ENCODE assay signal across 11 cellular contexts in genomic region chr1:15218287-15219279, GRCh38. TPM values are rescaled to one million over a fixed set of nuclear protein-coding genes. Genes with fewer than 3 reads are reported as not detected.
DNase-seq lines count a peak whose midpoint lies in the region; ATAC-seq, FAIRE-seq and TF ChIP-seq lines count a peak whose summit lies in the region.
"Had no signal": no experiment of that assay in that cellular context is flagged by ENCODE, and none has a peak within 500 bp of the region (broad histone marks: within the 10 kb centered on the region; RNA-seq: fewer than 3 reads in every experiment).

No MANE protein-coding gene starts in this region.

- H3K9me2 ChIP-seq in HCT116 (ENCODE audit: insufficient read depth), result no peaks in the 10 kb centered on the region
- no peaks in the 10 kb centered on the region for H3K9me2 ChIP-seq in PC-9 (ENCODE audit: insufficient read depth)

- peaks cover 25% of the 10 kb centered on the region; the same call in 1 of the 2 replicates for H3F3A ChIP-seq in PC-9 (ENCODE audit: insufficient read depth, low read depth)

- H3K4me2 ChIP-seq in HCT116 (ENCODE audit: low read length) (peak overlapping the region; percentile 24; the same call in 1 of the 2 replicates), PC-9 (peak overlapping the region; percentile 31; the same call in 1 of the 2 replicates)

- peak; percentile 23 for DNase-seq in HCT116 (ENCODE audit: low read depth, low spot score)
- DNase-seq in PC-9, result peak; percentile 68 to 86
- DNase-seq in epithelial cell of proximal tubule (ENCODE audit: low read depth), result peak; percentile 63
- peak in 1 of 6 donors; percentile 31 for DNase-seq in pancreas
- no peak for DNase-seq in NCI-H2171 (lab: John Stamatoyannopoulos, UW)
- no peak for DNase-seq in coronary artery (ENCODE audit: low spot score)
- DNase-seq: activated T-cell treated with anti-CD3 and anti-CD28 coated beads, Interleukin-2, amount 50 U/mL, for 1 hour; naive B cell; NCI-H748 treated with DMSO at 0.1 percent for 48 hours; stimulated activated naive CD4-positive, alpha-beta T cell treated with Interleukin-2 at 50 U/mL for 16 hours had no signal

- no peak for TF ChIP-seq POLR2A in HCT116 (IDR thresholded peaks at IDR 0.05; ENCODE audit: borderline replicate concordance, extremely low read depth, insufficient read depth, insufficient read length)

- POLR2A ChIA-PET in HCT116 (lab: Charles Lee), result no interaction called here
- POLR2A ChIA-PET in PC-9 (lab: Charles Lee; ENCODE audit: unreplicated experiment), result interaction anchor here (0.6 to 0.7 kb wide), 2 partner anchors 50 to 79 kb away, joined by 7 to 8 read pairs; no protein-coding TSS in a partner anchor

- H4K20me1 ChIP-seq in HCT116 (ENCODE audit: insufficient read depth) (no peaks in the 10 kb centered on the region), PC-9 (ENCODE audit: insufficient read depth) (no peaks in the 10 kb centered on the region)

- H3K4me1 ChIP-seq in HCT116 (ENCODE audit: control insufficient read depth in 1 of 2, insufficient read depth in 2 of 2, low read length in 2 of 2) (peaks cover 10 to 18% of the 10 kb centered on the region in 2 experiments; a peak in 3 of 4 replicates), PC-9 (replicated peaks; ENCODE audit: insufficient read depth) (peaks cover 30% of the 10 kb centered on the region), pancreas (peaks cover 0 to 16% (median 9%) of the 10 kb centered on the region in 3 donors)

- TF ChIP-seq CTCF in HCT116 (IDR thresholded peaks at IDR 0.05 in 2 of 3, conservative IDR thresholded peaks at IDR 0.05 in 1 of 3; ENCODE audit: borderline replicate concordance in 1 of 3, insufficient read depth in 1 of 3, low read depth in 2 of 3, low read length in 2 of 3) (no peak), PC-9 (conservative IDR thresholded peaks at IDR 0.05) (no peak), epithelial cell of proximal tubule (conservative IDR thresholded peaks at IDR 0.05; ENCODE audit: low read depth, low read length) (no peak), pancreas (IDR thresholded peaks at IDR 0.05) (no peak), coronary artery (IDR thresholded peaks at IDR 0.05) (no peak)

- H3K4me3 ChIP-seq in HCT116 (replicated peaks in 1 of 2; ENCODE audit: low read depth in 1 of 2, low read length in 2 of 2) (no peak overlapping the region), PC-9 (no peak overlapping the region), epithelial cell of proximal tubule (ENCODE audit: low read depth, low read length) (no peak overlapping the region), pancreas (no peak overlapping the region), coronary artery (no peak overlapping the region)

- no TSS peak for BruUV-seq in HCT116 (replicated peaks; lab: Mats Ljungman, UMichigan)
- BruUV-seq in PC-9 (replicated peaks; lab: Mats Ljungman, UMichigan), result no TSS peak

- RAD21 ChIA-PET in HCT116 (lab: Charles Lee; ENCODE audit: low non-redundant PET in 1 of 2, low total read pairs in 2 of 2, uncharacterized antibody in 2 of 2, unreplicated experiment in 2 of 2), result no interaction called here

- H3K36me3 ChIP-seq in HCT116 (ENCODE audit: control insufficient read depth in 1 of 2, insufficient read depth in 2 of 2, low read length in 2 of 2), result peaks cover 0 to 21% of the 10 kb centered on the region in 2 experiments; a peak in 1 of 4 replicates
- H3K36me3 ChIP-seq in PC-9 (ENCODE audit: low read depth), result no peaks in the 10 kb centered on the region
- H3K36me3 ChIP-seq in pancreas, result peaks cover 0 to 24% (median 4%) of the 10 kb centered on the region in 3 donors

- H3K27ac ChIP-seq in HCT116 (ENCODE audit: low read depth, low read length) (no peak overlapping the region), PC-9 (peak overlapping the region; percentile 63), pancreas (peak overlapping the region in 1 of 4 donors; percentile 8), coronary artery (peak overlapping the region in 1 of 2 donors; percentile 7)

- intact Hi-C loops in HCT116 (cut with micrococcal nuclease), result no loop called here
- intact Hi-C loops in PC-9 (cut with micrococcal nuclease; ENCODE audit: unreplicated experiment), result loop anchor here (1.0 to 5.0 kb wide), 2 partner anchors 18 to 204 kb away; no protein-coding TSS in a partner anchor
- intact Hi-C loops in pancreas (cut with DNase I), result loop anchor here in 1 of 3 donors (10.0 kb wide), 1 partner anchor 54 kb away; no protein-coding TSS in a partner anchor

- ATAC-seq in HCT116 (0 out of 2 replicates have a peak, but pooled peaks have one; percentile 23), pancreas (peak; percentile 29 to 62 (median 38)), HG03432 (IDR thresholded peaks at IDR 0.05; ENCODE audit: unreplicated experiment) (no peak)

- H2AFZ ChIP-seq in HCT116 (ENCODE audit: low read depth, low read length, poor library complexity, severe bottlenecking), result no peak overlapping the region
- H2AFZ ChIP-seq in PC-9, result no peak overlapping the region

- 61 to 64% methylated on average over 6 of the region's 6 CpGs for WGBS in pancreas, 2 donors

- H3K79me2 ChIP-seq in HCT116 (ENCODE audit: insufficient read depth, low read length) (no peaks in the 10 kb centered on the region), PC-9 (ENCODE audit: low read depth) (no peaks in the 10 kb centered on the region)

- H3K27me3 ChIP-seq in HCT116 (ENCODE audit: insufficient read depth, low read length) (no peaks in the 10 kb centered on the region), PC-9 (ENCODE audit: insufficient read depth, low read depth) (no peaks in the 10 kb centered on the region), pancreas (no peaks in the 10 kb centered on the region)

- no peak for TF ChIP-seq RAD21 in HCT116 (IDR thresholded peaks at IDR 0.05; ENCODE audit: low read depth)

- H3K9me3 ChIP-seq in HCT116 (ENCODE audit: control insufficient read depth in 1 of 2, insufficient read depth in 1 of 2, low read depth in 1 of 2, low read length in 2 of 2) (no peaks in the 10 kb centered on the region), PC-9 (ENCODE audit: insufficient read depth, low read depth) (no peaks in the 10 kb centered on the region), pancreas (no peaks in the 10 kb centered on the region)

- CTCF ChIA-PET in HCT116 (lab: Charles Lee) (interaction anchor here (1.5 kb wide), 1 partner anchor 65 kb away, joined by 3 read pairs; the partner anchor contains the start of gene TMEM51), PC-9 (lab: Charles Lee) (no interaction called here)

- no peak overlapping the region for H3K9ac ChIP-seq in HCT116 (ENCODE audit: low read length)

- FAIRE-seq in pancreas (lab: Jason Lieb, UNC), result no peak

TF ChIP-seq in HCT116, 20 proteins besides CTCF, POLR2A, EP300 and RAD21:
- TF ChIP-seq ATF3 (IDR thresholded peaks at IDR 0.05), result no peak
- no peak for TF ChIP-seq CEBPB (IDR thresholded peaks at IDR 0.05; ENCODE audit: low read depth)
- no peak for TF ChIP-seq CBX3 (IDR thresholded peaks at IDR 0.05; ENCODE audit: low read depth)
- no peak for TF ChIP-seq SRF (IDR thresholded peaks at IDR 0.05; ENCODE audit: low read depth)
- TF ChIP-seq JUND (IDR thresholded peaks at IDR 0.05), result no peak
- TF ChIP-seq MAX (IDR thresholded peaks at IDR 0.05), result no peak
- no peak for TF ChIP-seq EZH2phosphoT487 (IDR thresholded peaks at IDR 0.05; ENCODE audit: borderline replicate concordance)

RNA-seq across cellular contexts. Expression of gene FHAD1, which starts 28.4 kb away (rescaled TPM):
- total RNA-seq in HCT116 (2021; ENCODE audit: unreplicated experiment) (3.5 TPM), PC-9 (2021) (6.9 and 8.2 TPM in 2 replicates), epithelial cell of proximal tubule (0.35 and 0.43 TPM in 2 replicates), pancreas (1 to 10 TPM; 1.1 to 5.5 (median 2.2) TPM)
- polyA plus RNA-seq in HCT116 (2012), result 3.0 and 4.6 TPM in 2 replicates
- polyA plus RNA-seq in pancreas, result 1 to 10 TPM in 1 of 2 donors, under 1 TPM in 1; 0.75 to 2.1 TPM

Comparison
In these comparisons a context has a peak if more than half of its experiments do, and no peak if none do; other contexts are left out.
1. DNase-seq: peak in HCT116 (single experiment), PC-9 (2 of 2) and epithelial cell of proximal tubule (single experiment); none in NCI-H2171 (single experiment) and coronary artery (single experiment).